Comparison of ENCODE assay signal across 8 cellular contexts in genomic region chr2:176187306-176188217, GRCh38. TPM values are rescaled to one million over a fixed set of nuclear protein-coding genes. Genes with fewer than 3 reads are reported as not detected.
A peak's percentile ranks its signal among the peaks of the same experiment; 100 is the strongest.
DNase-seq lines count a peak whose midpoint lies in the region; ATAC-seq and TF ChIP-seq lines count a peak whose summit lies in the region.

No MANE protein-coding gene starts in this region.

- DNase-seq in Calu3 (no peak), astrocyte of the cerebellum (ENCODE audit: low read depth) (no peak), right lobe of liver (no peak), type B pancreatic cell (ENCODE audit: extremely low spot score, unreplicated experiment) (no peak), NCI-H1930 (lab: John Stamatoyannopoulos, UW) (no peak)
- no peak for DNase-seq in stimulated activated CD4-positive, alpha-beta T cell treated with anti-CD3 and anti-CD28 coated beads, Interleukin-4, amount 100 ng/mL, for 4 hours

- no peak for TF ChIP-seq POLR2A in right lobe of liver (IDR thresholded peaks at IDR 0.05)

- no peak overlapping the region for H3K27ac ChIP-seq in HUES6 (ENCODE audit: low read depth, low read length)
- H3K27ac ChIP-seq in right lobe of liver = no peak overlapping the region

- H3K9ac ChIP-seq in HUES6 (ENCODE audit: low read length) = peak overlapping the region; percentile 55

- H3K4me3 ChIP-seq in HUES6 (ENCODE audit: low read depth, low read length) = peak overlapping the region; percentile 66
- peak overlapping the region; percentile 39 for H3K4me3 ChIP-seq in astrocyte of the cerebellum (ENCODE audit: low read depth, low read length)
- peak overlapping the region; percentile 43 to 47 (median 45) for H3K4me3 ChIP-seq in right lobe of liver

- 7% methylated on average over 18 of the region's 19 CpGs for WGBS in right lobe of liver (ENCODE audit: insufficient coverage, low coverage, low lambda C conversion rate, missing lambda C conversion rate)

- BruUV-seq in Calu3 (replicated peaks; lab: Mats Ljungman, UMichigan) = no TSS peak

- in situ Hi-C loops in astrocyte of the cerebellum (cut with HindIII; ENCODE audit: low sequenced_read_pairs) = no loop called here

- H3K9me3 ChIP-seq in HUES6 (ENCODE audit: control insufficient read depth, insufficient read depth, low read depth, low read length) (no peaks in the 10 kb centered on the region), right lobe of liver (no peaks in the 10 kb centered on the region)

- H3K4me1 ChIP-seq in HUES6 (ENCODE audit: control insufficient read depth, insufficient read depth, low read length) (peaks cover 35% of the 10 kb centered on the region), right lobe of liver (peaks cover 0 to 14% (median 0%) of the 10 kb centered on the region in 4 donors)

- H3K4me3 Mint-ChIP-seq in Calu3 (ENCODE audit: low read depth, unreplicated experiment) = peak overlapping the region; percentile 61
- H3K4me3 Mint-ChIP-seq in type B pancreatic cell = peak overlapping the region; percentile 90

- H3K36me3 ChIP-seq in HUES6 (ENCODE audit: control insufficient read depth, insufficient read depth, low read length) (no peaks in the 10 kb centered on the region), right lobe of liver (no peaks in the 10 kb centered on the region)

- H3K27me3 Mint-ChIP-seq in Calu3 (ENCODE audit: unreplicated experiment) (peaks cover 10% of the 10 kb centered on the region), type B pancreatic cell (peaks cover 86% of the 10 kb centered on the region)

- no peaks in the 10 kb centered on the region for H3K9me3 Mint-ChIP-seq in Calu3 (ENCODE audit: low read depth, unreplicated experiment)
- no peaks in the 10 kb centered on the region for H3K9me3 Mint-ChIP-seq in type B pancreatic cell

- H3K27me3 ChIP-seq in HUES6 (ENCODE audit: control insufficient read depth, insufficient read depth, low read length) (peaks cover 100% of the 10 kb centered on the region), right lobe of liver (peaks cover 10 to 43% of the 10 kb centered on the region in 2 donors)

- intact Hi-C loops in Calu3 (cut with micrococcal nuclease; ENCODE audit: unreplicated experiment) (no loop called here), right lobe of liver (cut with DNase I) (no loop called here)

- no peaks in the 10 kb centered on the region for H3K4me1 Mint-ChIP-seq in Calu3 (ENCODE audit: low read depth, unreplicated experiment)
- peaks cover 10% of the 10 kb centered on the region for H3K4me1 Mint-ChIP-seq in type B pancreatic cell (ENCODE audit: unreplicated experiment)

- H3K36me3 Mint-ChIP-seq in Calu3 (ENCODE audit: insufficient read depth, unreplicated experiment) (peaks cover 9% of the 10 kb centered on the region), type B pancreatic cell (no peaks in the 10 kb centered on the region)

- H3K27ac Mint-ChIP-seq in Calu3 (ENCODE audit: unreplicated experiment) (no peak overlapping the region), type B pancreatic cell (peak overlapping the region; percentile 28)

- TF ChIP-seq CTCF in Calu3 (IDR thresholded peaks at IDR 0.05; ENCODE audit: unreplicated experiment) = no peak
- no peak for TF ChIP-seq CTCF in astrocyte of the cerebellum (IDR thresholded peaks at IDR 0.05; ENCODE audit: low read depth, low read length, missing control alignments)
- TF ChIP-seq CTCF in right lobe of liver (IDR thresholded peaks at IDR 0.05) = no peak
- TF ChIP-seq CTCF in type B pancreatic cell (conservative IDR thresholded peaks at IDR 0.05) = no peak

- CTCF ChIA-PET in Calu3 (lab: Charles Lee) = no interaction called here

- peak; percentile 25 to 48 (median 45) for ATAC-seq in right lobe of liver
- ATAC-seq in HG03469 (IDR thresholded peaks at IDR 0.05; ENCODE audit: unreplicated experiment) = no peak

RNA-seq across cellular contexts. Expression of gene HOXD1, which starts 0.9 kb away (rescaled TPM):
- not detected in 2 replicates for total RNA-seq in Calu3 (2022)
- not detected for total RNA-seq in right lobe of liver
- total RNA-seq in type B pancreatic cell (ENCODE audit: low replicate concordance) = 7.7 TPM in 1 of 2 replicates, not detected in the other

RNA-seq across cellular contexts. Expression of gene HOXD3, which starts 30.5 kb away (rescaled TPM):
- total RNA-seq in Calu3 (2022) (not detected in 2 replicates), right lobe of liver (not detected), type B pancreatic cell (ENCODE audit: low replicate concordance) (25.4 TPM in 1 of 2 replicates, not detected in the other)

RNA-seq across cellular contexts. Expression of gene HOXD4, which starts 36.2 kb away (rescaled TPM):
- not detected in 2 replicates for total RNA-seq in Calu3 (2022)
- not detected for total RNA-seq in right lobe of liver
- 37.0 TPM in 1 of 2 replicates, not detected in the other for total RNA-seq in type B pancreatic cell (ENCODE audit: low replicate concordance)

RNA-seq across cellular contexts. Expression of gene HOXD8, which starts 58.1 kb away (rescaled TPM):
- not detected in 2 replicates for total RNA-seq in Calu3 (2022)
- total RNA-seq in right lobe of liver = under 1 TPM in 1 of 6 experiments, not detected in 5; 0.74 TPM
- total RNA-seq in type B pancreatic cell (ENCODE audit: low replicate concordance) = 2.8 TPM in 1 of 2 replicates, not detected in the other
